ENCODE assay signal across 14 cellular contexts in genomic region chr2:205020673-205021072, GRCh38.
DNase-seq lines count a peak whose midpoint lies in the region; ATAC-seq and TF ChIP-seq lines count a peak whose summit lies in the region.
"Had no signal": no experiment of that assay in that cellular context is flagged by ENCODE, and none has a peak within 500 bp of the region (broad histone marks: within the 10 kb centered on the region; RNA-seq: fewer than 3 reads in every experiment).

No MANE protein-coding gene starts in this region.

- no peaks in the 10 kb centered on the region for H3K36me3 ChIP-seq in trophoblast cell (ENCODE audit: control insufficient read depth in 1 of 2, insufficient read depth in 2 of 2, low read length in 2 of 2)
- H3K36me3 ChIP-seq: BE2C, HAP-1 had no signal

- no CpG with 5 or more reads among the region's 3 CpGs for WGBS in trophoblast cell (ENCODE audit: extremely low coverage, insufficient coverage, insufficient read length)

- no peak overlapping the region for H3K4me2 ChIP-seq in trophoblast cell (ENCODE audit: low read length)

- H3K27me3 ChIP-seq in trophoblast cell (ENCODE audit: insufficient read depth, low read length): no peaks in the 10 kb centered on the region
- H3K27me3 ChIP-seq: BE2C had no signal

- H3K79me1 ChIP-seq in trophoblast cell (ENCODE audit: low read length): no peaks in the 10 kb centered on the region

- H2BK12ac ChIP-seq in trophoblast cell (ENCODE audit: low read length): no peak overlapping the region

- no peak overlapping the region for H3K4ac ChIP-seq in trophoblast cell (ENCODE audit: low read depth, low read length)

- H3K23ac ChIP-seq in trophoblast cell (ENCODE audit: low read length): no peak overlapping the region

- no peak overlapping the region for H3K4me3 Mint-ChIP-seq in osteocyte (ENCODE audit: unreplicated experiment)
- H3K4me3 Mint-ChIP-seq: CD8-positive, alpha-beta T cell had no signal

- H2AK5ac ChIP-seq in trophoblast cell (ENCODE audit: low read length): no peak overlapping the region

- no peak overlapping the region for H4K91ac ChIP-seq in trophoblast cell (ENCODE audit: low read depth, low read length)

- ATAC-seq in left lobe of liver (peak; percentile 85), GM18861 (IDR thresholded peaks at IDR 0.05; ENCODE audit: unreplicated experiment) (no peak)
- ATAC-seq: CD8-positive, alpha-beta T cell had no signal

- H3K14ac ChIP-seq in trophoblast cell (ENCODE audit: low read length): no peak overlapping the region

- DNase-seq in NCI-H2171 (lab: John Stamatoyannopoulos, UW): peak; percentile 66
- DNase-seq in NCI-H69 (lab: John Stamatoyannopoulos, UW): peak; percentile 49
- no peak for DNase-seq in left lobe of liver (ENCODE audit: low spot score)
- DNase-seq in trophoblast cell: no peak
- no peak for DNase-seq in pons (ENCODE audit: low spot score)
- DNase-seq in osteocyte (ENCODE audit: extremely low spot score, unreplicated experiment): no peak
- DNase-seq: BE2C; CD8-positive, alpha-beta T cell; COR-L47; DMS53; GF-D8 had no signal

- no peak overlapping the region for H3K27ac ChIP-seq in trophoblast cell (ENCODE audit: low read depth, low read length)
- H3K27ac ChIP-seq: C4-2B had no signal

- no peak overlapping the region for H3K27ac Mint-ChIP-seq in osteocyte (ENCODE audit: unreplicated experiment)
- H3K27ac Mint-ChIP-seq: CD8-positive, alpha-beta T cell had no signal

- no peak for TF ChIP-seq CTCF in osteocyte (IDR thresholded peaks at IDR 0.05)

- no peak overlapping the region for H3K4me3 ChIP-seq in trophoblast cell (ENCODE audit: low read depth, low read length)
- H3K4me3 ChIP-seq: HAP-1 had no signal

- H4K8ac ChIP-seq in trophoblast cell (ENCODE audit: low read depth, low read length): no peak overlapping the region

- peak overlapping the region; percentile 29 for H2BK120ac ChIP-seq in trophoblast cell (ENCODE audit: insufficient read depth, low read length, poor library complexity)

- H3K9me3 ChIP-seq in trophoblast cell (ENCODE audit: insufficient read depth, low read depth, low read length): no peaks in the 10 kb centered on the region
- H3K9me3 ChIP-seq: BE2C, HAP-1 had no signal

- H3K4me1 ChIP-seq in trophoblast cell (ENCODE audit: control insufficient read depth in 1 of 2, insufficient read depth in 2 of 2, low read length in 2 of 2): no peaks in the 10 kb centered on the region

- no peak overlapping the region for H2BK5ac ChIP-seq in trophoblast cell (ENCODE audit: low read depth, low read length, poor library complexity)

- H2AFZ ChIP-seq in trophoblast cell (ENCODE audit: insufficient read depth, low read length, poor library complexity): no peak overlapping the region

- peaks cover 17% of the 10 kb centered on the region for H3K4me1 Mint-ChIP-seq in osteocyte (ENCODE audit: unreplicated experiment)

- H4K12ac ChIP-seq in trophoblast cell (ENCODE audit: low read depth, low read length): no peak overlapping the region

- H3K18ac ChIP-seq in trophoblast cell (ENCODE audit: low read length): no peak overlapping the region

- H3K79me2 ChIP-seq in trophoblast cell (ENCODE audit: control insufficient read depth, insufficient read depth, low read length, poor library complexity): no peaks in the 10 kb centered on the region

- no peaks in the 10 kb centered on the region for H3K27me3 Mint-ChIP-seq in osteocyte (ENCODE audit: unreplicated experiment)

- no peaks in the 10 kb centered on the region for H3K36me3 Mint-ChIP-seq in osteocyte (ENCODE audit: unreplicated experiment)
- H3K36me3 Mint-ChIP-seq: CD8-positive, alpha-beta T cell had no signal

- H3K9ac ChIP-seq in trophoblast cell (ENCODE audit: low read length): no peak overlapping the region

- H3K9me3 Mint-ChIP-seq in osteocyte (ENCODE audit: unreplicated experiment): peaks cover 9% of the 10 kb centered on the region
- H3K9me3 Mint-ChIP-seq: CD8-positive, alpha-beta T cell had no signal

Comparison
In these comparisons a context has a peak if more than half of its experiments do, and no peak if none do; other contexts are left out.
1. DNase-seq: peak in NCI-H2171 (single experiment) and NCI-H69 (single experiment); none in left lobe of liver (single experiment), trophoblast cell (0 of 2), pons (single experiment) and osteocyte (single experiment).